In genomic region chr2:100104718-100105677, GRCh38 we compare ENCODE assay signal across 7 cellular contexts. TPM values are rescaled to one million over a fixed set of nuclear protein-coding genes. Genes with fewer than 3 reads are reported as not detected.
DNase-seq lines count a peak whose midpoint lies in the region; ATAC-seq and TF ChIP-seq lines count a peak whose summit lies in the region.

No MANE protein-coding gene starts in this region.

- H3K4me3 Mint-ChIP-seq in stimulated activated naive B cell treated with anti-CD40 and anti-IgM and Interleukin-4, amounts not matched to agents 10 μg/mL and 1 μg/mL and 100 μg/mL, for 72 hours, result peak overlapping the region; percentile 88

- peak overlapping the region; percentile 60 to 74 for H3K27ac ChIP-seq in breast epithelium

- intact Hi-C loops in breast epithelium (cut with DNase I; ENCODE audit: low total_unique reads), result no loop called here

- no peaks in the 10 kb centered on the region for H3K9me3 Mint-ChIP-seq in stimulated activated naive B cell treated with anti-CD40 and anti-IgM and Interleukin-4, amounts not matched to agents 10 μg/mL and 1 μg/mL and 100 μg/mL, for 72 hours

- peaks cover 17 to 29% of the 10 kb centered on the region in 2 donors for H3K36me3 Mint-ChIP-seq in stimulated activated naive B cell treated with anti-CD40 and anti-IgM and Interleukin-4, amounts not matched to agents 10 μg/mL and 1 μg/mL and 100 μg/mL, for 72 hours

- H3K27me3 ChIP-seq in breast epithelium, result no peaks in the 10 kb centered on the region

- H3K4me1 Mint-ChIP-seq in stimulated activated naive B cell treated with anti-CD40 and anti-IgM and Interleukin-4, amounts not matched to agents 10 μg/mL and 1 μg/mL and 100 μg/mL, for 72 hours, result peaks cover 38 to 48% of the 10 kb centered on the region in 2 donors

- H3K36me3 ChIP-seq in breast epithelium, result no peaks in the 10 kb centered on the region

- peak overlapping the region; percentile 53 to 86 (median 62) for H3K4me3 ChIP-seq in breast epithelium

- peaks cover 3% of the 10 kb centered on the region in 2 donors for H3K4me1 ChIP-seq in breast epithelium

- DNase-seq in GM10266 (ENCODE audit: extremely low spot score), result peak; percentile 67
- DNase-seq in NCI-H345 (lab: John Stamatoyannopoulos, UW), result peak; percentile 65
- no peak for DNase-seq in breast epithelium (ENCODE audit: low spot score in 2 of 2)
- DNase-seq in left kidney (ENCODE audit: low read depth, low spot score), result peak; percentile 77
- no peak for DNase-seq in stimulated activated naive B cell treated with anti-CD40 and anti-IgM and Interleukin-4, amounts not matched to agents 10 μg/mL and 1 μg/mL and 100 μg/mL, for 72 hours
- DNase-seq in pons (ENCODE audit: low spot score), result no peak

- no peaks in the 10 kb centered on the region for H3K9me3 ChIP-seq in breast epithelium

- peak overlapping the region; percentile 95 for H3K27ac Mint-ChIP-seq in stimulated activated naive B cell treated with anti-CD40 and anti-IgM and Interleukin-4, amounts not matched to agents 10 μg/mL and 1 μg/mL and 100 μg/mL, for 72 hours

- peak; percentile 57 to 72 for ATAC-seq in stimulated activated naive B cell treated with anti-CD40 and anti-IgM and Interleukin-4, amounts not matched to agents 10 μg/mL and 1 μg/mL and 100 μg/mL, for 72 hours (replicated peaks)
- no peak for ATAC-seq in HG03354 (IDR thresholded peaks at IDR 0.05; ENCODE audit: poor library complexity, severe bottlenecking, unreplicated experiment)

- no peak for TF ChIP-seq POLR2A in breast epithelium (IDR thresholded peaks at IDR 0.05)

- H3K27me3 Mint-ChIP-seq in stimulated activated naive B cell treated with anti-CD40 and anti-IgM and Interleukin-4, amounts not matched to agents 10 μg/mL and 1 μg/mL and 100 μg/mL, for 72 hours, result no peaks in the 10 kb centered on the region

- TF ChIP-seq CTCF in GM10266 (IDR thresholded peaks at IDR 0.05; ENCODE audit: control insufficient read depth, insufficient read depth, low read depth, missing control alignments), result no peak
- no peak for TF ChIP-seq CTCF in breast epithelium (IDR thresholded peaks at IDR 0.05)

RNA-seq across cellular contexts. Expression of gene AFF3, which starts 37.4 kb away (rescaled TPM):
- total RNA-seq in breast epithelium, result 100 to 1,000 TPM in 1 of 3 donors, 10 to 100 TPM in 1, 1 to 10 TPM in 1; 8.2 to 116 (median 63.6) TPM

Comparison
In these comparisons a context has a peak if more than half of its experiments do, and no peak if none do; other contexts are left out.
1. DNase-seq: peak in GM10266 (single experiment), NCI-H345 (single experiment) and left kidney (single experiment); none in breast epithelium (0 of 2), stimulated activated naive B cell treated with anti-CD40 and anti-IgM and Interleukin-4, amounts not matched to agents 10 μg/mL and 1 μg/mL and 100 μg/mL, for 72 hours (single experiment) and pons (single experiment).